In the genomic region with DNA sequence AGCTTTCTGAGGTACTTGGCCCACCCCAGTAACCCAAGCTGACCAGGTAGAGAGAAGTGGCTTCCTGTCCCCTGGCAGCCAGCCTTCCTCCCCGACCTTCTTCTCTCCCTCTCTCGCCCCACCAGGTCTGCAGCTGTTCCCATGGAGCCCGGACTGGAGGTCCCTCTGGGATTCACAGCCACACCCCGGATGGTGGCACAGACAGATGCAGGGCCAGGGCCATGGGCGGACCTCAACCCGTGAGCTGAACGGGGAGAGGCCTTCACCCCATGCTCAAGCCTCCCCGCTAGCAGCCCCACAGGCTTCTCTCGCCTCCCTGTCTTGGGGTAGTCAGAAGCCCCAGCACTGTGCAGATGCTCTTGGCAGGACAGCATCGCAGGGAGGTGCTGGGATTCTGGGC, we compare ENCODE assay signal across 33 cellular contexts. TPM values are rescaled to one million over a fixed set of nuclear protein-coding genes. Genes with fewer than 3 reads are reported as not detected.
"Had no signal": no experiment of that assay in that cellular context is flagged by ENCODE, and none has a peak within 500 bp of the region (broad histone marks: within the 10 kb centered on the region; RNA-seq: fewer than 3 reads in every experiment).

No MANE protein-coding gene starts in this region.

- H3K4me2 ChIP-seq: smooth muscle cell had no signal

- H3K27ac ChIP-seq: brain microvascular endothelial cell, gastrocnemius medialis, left lung, lower lobe of right lung, sigmoid colon, thoracic aorta, uterus had no signal

- FAIRE-seq: astrocyte, islet of Langerhans had no signal

- H3K27ac Mint-ChIP-seq: activated B cell treated with CpG ODN at 0.5 μM for 24 hours; activated CD8-positive, alpha-beta T cell treated with anti-CD3 and anti-CD28 coated beads, Interleukin-2, amount 10 ng/mL, durations not matched to agents 7 days and 5 days; activated T-cell treated with anti-CD3 and anti-CD28 coated beads, Interleukin-2, amount 50 U/mL, for 24 hours; activated T-helper 17 cell treated with anti-CD3 and anti-CD28 coated beads, Interleukin-2, amount 50 U/mL, for 72 hours; effector memory CD8-positive, alpha-beta T cell; natural killer cell; progenitor cell of endocrine pancreas; T-helper 2 cell treated with Interferon-gamma antibody and Interleukin-4, amounts not matched to agents 5 μg/mL and 100 μg/mL, for 36 hours had no signal

- DNase-seq: activated B cell treated with CpG ODN at 0.5 μM for 24 hours; activated CD4-positive, alpha-beta T cell treated with anti-CD3 and anti-CD28 coated beads, Interleukin-2, amount 50 U/mL, for 1 hour; activated CD8-positive, alpha-beta T cell treated with anti-CD3 and anti-CD28 coated beads, Interleukin-2, amount 10 ng/mL, durations not matched to agents 7 days and 5 days; activated gamma-delta T cell treated with Interleukin-2 at 50 U/mL for 16 hours; activated naive CD4-positive, alpha-beta T cell treated with anti-CD3 and anti-CD28 coated beads, Interleukin-2, amount 50 U/mL, for 16 hours; activated T-cell treated with anti-CD3 and anti-CD28 coated beads, Interleukin-2, amount 50 U/mL, for 24 hours; amniotic stem cell; brain microvascular endothelial cell; cortex of kidney; effector memory CD8-positive, alpha-beta T cell; erythroblast; gastrocnemius medialis; glutamatergic neuron; left lung; lower lobe of right lung; mesenchymal stem cell; natural killer cell; sigmoid colon; stimulated activated CD4-positive, alpha-beta T cell treated with anti-CD3 and anti-CD28 coated beads, Interleukin-15, amount 100 ng/mL, for 24 hours; stimulated activated naive CD8-positive, alpha-beta T cell treated with anti-CD3 and anti-CD28 coated beads, Interleukin-15, Interleukin-2, amounts not matched to agents 100 U/mL and 50 U/mL, for 24 hours; trophoblast cell; uterus had no signal

- ATAC-seq: activated CD8-positive, alpha-beta T cell treated with anti-CD3 and anti-CD28 coated beads, Interleukin-2, amount 10 ng/mL, durations not matched to agents 7 days and 5 days; activated T-helper 17 cell treated with anti-CD3 and anti-CD28 coated beads, Interleukin-2, amount 50 U/mL, for 72 hours; effector memory CD8-positive, alpha-beta T cell; gastrocnemius medialis; left lung; lower lobe of right lung; natural killer cell; stimulated activated naive CD8-positive, alpha-beta T cell treated with anti-CD3 and anti-CD28 coated beads, Interleukin-15, Interleukin-2, amounts not matched to agents 100 U/mL and 50 U/mL, for 24 hours had no signal

- H3K4me3 ChIP-seq: gastrocnemius medialis, left lung, lower lobe of right lung, sigmoid colon, smooth muscle cell, thoracic aorta, uterus had no signal

- H3K27me3 ChIP-seq: uterus had no signal

- H3K4me3 Mint-ChIP-seq: activated B cell treated with CpG ODN at 0.5 μM for 24 hours; activated CD8-positive, alpha-beta T cell treated with anti-CD3 and anti-CD28 coated beads, Interleukin-2, amount 10 ng/mL, durations not matched to agents 7 days and 5 days; activated T-cell treated with anti-CD3 and anti-CD28 coated beads, Interleukin-2, amount 50 U/mL, for 24 hours; activated T-helper 17 cell treated with anti-CD3 and anti-CD28 coated beads, Interleukin-2, amount 50 U/mL, for 72 hours; effector memory CD8-positive, alpha-beta T cell; natural killer cell; T-helper 2 cell treated with Interferon-gamma antibody and Interleukin-4, amounts not matched to agents 5 μg/mL and 100 μg/mL, for 36 hours had no signal

- H3K36me3 ChIP-seq: brain microvascular endothelial cell, gastrocnemius medialis, left lung, lower lobe of right lung, thoracic aorta, uterus had no signal

- H3K36me3 Mint-ChIP-seq: natural killer cell had no signal

- H3K4me1 ChIP-seq: gastrocnemius medialis, left lung, lower lobe of right lung, sigmoid colon, uterus had no signal

- H3K9me3 Mint-ChIP-seq: activated B cell treated with CpG ODN at 0.5 μM for 24 hours; activated T-cell treated with anti-CD3 and anti-CD28 coated beads, Interleukin-2, amount 50 U/mL, for 24 hours; activated T-helper 17 cell treated with anti-CD3 and anti-CD28 coated beads, Interleukin-2, amount 50 U/mL, for 72 hours; effector memory CD8-positive, alpha-beta T cell; natural killer cell; T-helper 2 cell treated with Interferon-gamma antibody and Interleukin-4, amounts not matched to agents 5 μg/mL and 100 μg/mL, for 36 hours had no signal

- H3K9me3 ChIP-seq: gastrocnemius medialis, left lung, lower lobe of right lung, sigmoid colon, thoracic aorta, uterus had no signal

RNA-seq across cellular contexts. Expression of a gene that starts 41.3 kb away (rescaled TPM):
- total RNA-seq: thoracic aorta had no signal

RNA-seq across cellular contexts. Expression of a gene that starts 55.6 kb away (rescaled TPM):
- total RNA-seq: activated B cell treated with CpG ODN at 0.5 μM for 24 hours; activated CD8-positive, alpha-beta T cell treated with anti-CD3 and anti-CD28 coated beads, Interleukin-2, amount 10 ng/mL, durations not matched to agents 7 days and 5 days; activated T-helper 17 cell treated with anti-CD3 and anti-CD28 coated beads, Interleukin-2, amount 50 U/mL, for 72 hours; astrocyte; cardiac septum; cerebellum; gastrocnemius medialis; left lung; lower lobe of right lung; natural killer cell; osteocyte; progenitor cell of endocrine pancreas; renal cortical epithelial cell; sigmoid colon; smooth muscle cell; thoracic aorta; uterus had no signal
- polyA plus RNA-seq: smooth muscle cell had no signal

RNA-seq across cellular contexts. Expression of a gene that starts 57.0 kb away (rescaled TPM):
- total RNA-seq: activated B cell treated with CpG ODN at 0.5 μM for 24 hours; activated CD8-positive, alpha-beta T cell treated with anti-CD3 and anti-CD28 coated beads, Interleukin-2, amount 10 ng/mL, durations not matched to agents 7 days and 5 days; activated T-helper 17 cell treated with anti-CD3 and anti-CD28 coated beads, Interleukin-2, amount 50 U/mL, for 72 hours; astrocyte; cardiac septum; cerebellum; gastrocnemius medialis; left lung; lower lobe of right lung; natural killer cell; osteocyte; progenitor cell of endocrine pancreas; renal cortical epithelial cell; smooth muscle cell; thoracic aorta; uterus had no signal
- polyA plus RNA-seq: sigmoid colon, smooth muscle cell had no signal
